ENCODE assay signal across 8 cellular contexts in genomic region chr15:54082836-54083492, GRCh38.
DNase-seq lines count a peak whose midpoint lies in the region; ATAC-seq, FAIRE-seq and TF ChIP-seq lines count a peak whose summit lies in the region.

No MANE protein-coding gene starts in this region.

- no peaks in the 10 kb centered on the region for H3K4me1 Mint-ChIP-seq in activated CD4-positive, alpha-beta T cell treated with anti-CD3 and anti-CD28 coated beads, Interleukin-2, amount 10 ng/mL, durations not matched to agents 7 days and 5 days

- peak in 2 of 4 donors; percentile 27 to 50 for ATAC-seq in pancreas

- H3K36me3 ChIP-seq in KMS-11 (ENCODE audit: insufficient read depth) (no peaks in the 10 kb centered on the region), pancreas (no peaks in the 10 kb centered on the region)

- H4K20me1 ChIP-seq in KMS-11 (ENCODE audit: insufficient read depth): no peaks in the 10 kb centered on the region

- no peaks in the 10 kb centered on the region for H3K27me3 Mint-ChIP-seq in activated CD4-positive, alpha-beta T cell treated with anti-CD3 and anti-CD28 coated beads, Interleukin-2, amount 10 ng/mL, durations not matched to agents 7 days and 5 days

- H3K4me3 Mint-ChIP-seq in activated CD4-positive, alpha-beta T cell treated with anti-CD3 and anti-CD28 coated beads, Interleukin-2, amount 10 ng/mL, durations not matched to agents 7 days and 5 days: no peak overlapping the region

- H3K9me3 Mint-ChIP-seq in activated CD4-positive, alpha-beta T cell treated with anti-CD3 and anti-CD28 coated beads, Interleukin-2, amount 10 ng/mL, durations not matched to agents 7 days and 5 days: peaks cover 4% of the 10 kb centered on the region

- intact Hi-C loops in pancreas (cut with DNase I): loop anchor here in 1 of 3 donors (5.0 kb wide), 1 partner anchor 1024 kb away; no protein-coding TSS in a partner anchor

- POLR2A ChIA-PET in activated CD4-positive, alpha-beta T cell treated with anti-CD3 and anti-CD28 coated beads, Interleukin-2, amount 10 ng/mL, durations not matched to agents 7 days and 5 days (lab: Charles Lee): interaction anchor here (0.6 kb wide), 1 partner anchor 644 kb away, joined by 3 read pairs; no protein-coding TSS in a partner anchor

- no peaks in the 10 kb centered on the region for H3K79me2 ChIP-seq in KMS-11 (ENCODE audit: insufficient read depth, low read depth)

- TF ChIP-seq CTCF in KMS-11 (conservative IDR thresholded peaks at IDR 0.05; ENCODE audit: low read depth, low read length): peak; percentile 97
- peak; percentile 78 for TF ChIP-seq CTCF in choroid plexus epithelial cell (conservative IDR thresholded peaks at IDR 0.05; ENCODE audit: low read depth, low read length)
- peak; percentile 32 to 55 (median 53) for TF ChIP-seq CTCF in pancreas (IDR thresholded peaks at IDR 0.05)

- WGBS in pancreas, 2 donors: 27 to 36% methylated on average over 7 of the region's 7 CpGs

- no peak overlapping the region for H3K9ac ChIP-seq in KMS-11

- H3K27me3 ChIP-seq in KMS-11 (ENCODE audit: insufficient read depth, low read depth) (no peaks in the 10 kb centered on the region), pancreas (peaks cover 0 to 4% (median 0%) of the 10 kb centered on the region in 4 donors)

- FAIRE-seq in pancreas (lab: Jason Lieb, UNC): no peak

- CTCF ChIA-PET in activated CD4-positive, alpha-beta T cell treated with anti-CD3 and anti-CD28 coated beads, Interleukin-2, amount 10 ng/mL, durations not matched to agents 7 days and 5 days (lab: Charles Lee): interaction anchor here (0.6 to 0.9 kb wide), 2 partner anchors 1357 to 1610 kb away, joined by 3 read pairs; no protein-coding TSS in a partner anchor

- H3K4me2 ChIP-seq in KMS-11: no peak overlapping the region

- H3K4me3 ChIP-seq in KMS-11 (IDR thresholded peaks at IDR 0.05; ENCODE audit: insufficient read depth, low read depth, low read length): no peak overlapping the region
- no peak overlapping the region for H3K4me3 ChIP-seq in choroid plexus epithelial cell (ENCODE audit: low read depth, low read length)
- no peak overlapping the region for H3K4me3 ChIP-seq in pancreas

- no peaks in the 10 kb centered on the region for H3K36me3 Mint-ChIP-seq in activated CD4-positive, alpha-beta T cell treated with anti-CD3 and anti-CD28 coated beads, Interleukin-2, amount 10 ng/mL, durations not matched to agents 7 days and 5 days (ENCODE audit: low read depth)

- H3K4me1 ChIP-seq in KMS-11 (ENCODE audit: low read depth, poor library complexity, severe bottlenecking) (peaks cover 5% of the 10 kb centered on the region), pancreas (no peaks in the 10 kb centered on the region)

- no peak overlapping the region for H3K27ac Mint-ChIP-seq in activated CD4-positive, alpha-beta T cell treated with anti-CD3 and anti-CD28 coated beads, Interleukin-2, amount 10 ng/mL, durations not matched to agents 7 days and 5 days

- H2AFZ ChIP-seq in KMS-11 (ENCODE audit: low read depth): peak overlapping the region; percentile 36; the same call in 1 of the 2 replicates

- no peaks in the 10 kb centered on the region for H3K9me3 ChIP-seq in pancreas

- H3K27ac ChIP-seq in KMS-11: no peak overlapping the region
- H3K27ac ChIP-seq in pancreas: no peak overlapping the region

- DNase-seq in activated CD4-positive, alpha-beta T cell treated with anti-CD3 and anti-CD28 coated beads, Interleukin-2, amount 10 ng/mL, durations not matched to agents 7 days and 5 days: peak; percentile 8
- no peak for DNase-seq in activated CD4-positive, alpha-beta T cell treated with anti-CD3 and anti-CD28 coated beads, Interleukin-2, amount 50 U/mL, for 1 hour
- DNase-seq in choroid plexus epithelial cell (ENCODE audit: low read depth): peak; percentile 12
- peak in 2 of 6 donors; percentile 8 to 20 for DNase-seq in pancreas
- no peak for DNase-seq in ureter (ENCODE audit: low spot score)
- DNase-seq in NCI-H774 (lab: John Stamatoyannopoulos, UW): no peak
- DNase-seq in superior temporal gyrus (ENCODE audit: extremely low spot score): no peak

Comparison
In these comparisons a context has a peak if more than half of its experiments do, and no peak if none do; other contexts are left out.
1. DNase-seq: peak in activated CD4-positive, alpha-beta T cell treated with anti-CD3 and anti-CD28 coated beads, Interleukin-2, amount 10 ng/mL, durations not matched to agents 7 days and 5 days (single experiment) and choroid plexus epithelial cell (single experiment); none in activated CD4-positive, alpha-beta T cell treated with anti-CD3 and anti-CD28 coated beads, Interleukin-2, amount 50 U/mL, for 1 hour (single experiment), ureter (single experiment), NCI-H774 (single experiment) and superior temporal gyrus (single experiment).
2. Peak in every context shown above with its lines, with median percentiles within 50 percentile points of each other: CTCF ChIP-seq.